In the genomic region with DNA sequence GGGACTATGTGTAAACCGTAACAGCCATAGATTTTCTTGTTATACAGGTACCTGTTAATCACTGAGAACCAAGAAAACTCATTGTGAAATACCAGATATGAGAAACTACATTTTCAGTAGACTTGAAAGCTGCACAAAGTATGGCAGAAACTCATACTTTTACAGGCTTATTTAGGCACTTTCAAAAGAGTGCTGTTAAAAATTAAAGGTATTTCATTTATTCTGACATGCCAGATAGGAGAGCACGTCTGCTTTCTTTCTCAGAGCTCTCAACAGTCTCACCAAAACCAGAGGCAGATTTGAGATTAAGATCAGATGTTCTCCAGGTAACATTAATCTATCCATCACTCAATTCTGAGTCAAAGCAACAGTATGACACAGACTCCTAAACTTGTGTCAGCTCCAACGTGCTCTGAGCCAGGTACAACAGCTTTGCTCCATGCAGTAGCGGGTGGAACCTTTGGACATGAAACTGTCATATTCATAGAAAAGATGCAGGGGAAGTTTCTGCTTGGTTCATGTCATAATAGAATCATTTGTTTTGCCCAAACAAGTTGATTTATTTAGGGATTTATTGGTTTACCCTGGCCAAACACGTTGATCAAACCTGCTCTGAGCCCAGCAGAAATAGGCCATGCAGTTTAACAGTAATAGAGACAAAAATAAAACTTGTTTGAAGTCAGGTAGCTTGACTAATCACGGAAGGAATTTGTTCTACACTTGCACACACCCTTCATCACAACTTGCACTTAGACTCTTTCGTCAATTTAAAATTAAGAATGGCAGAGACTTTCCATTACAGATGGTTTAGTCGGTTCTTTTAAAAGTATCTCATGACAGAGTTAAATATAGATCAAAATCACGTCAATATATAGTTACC, we compare ENCODE assay signal across 17 cellular contexts. TPM values are rescaled to one million over a fixed set of nuclear protein-coding genes. Genes with fewer than 3 reads are reported as not detected.
A peak's percentile ranks its signal among the peaks of the same experiment; 100 is the strongest.
DNase-seq lines count a peak whose midpoint lies in the region; ATAC-seq and TF ChIP-seq lines count a peak whose summit lies in the region.
"Had no signal": no experiment of that assay in that cellular context is flagged by ENCODE, and none has a peak within 500 bp of the region (broad histone marks: within the 10 kb centered on the region; RNA-seq: fewer than 3 reads in every experiment).

No MANE protein-coding gene starts in this region.

- H3K27me3 ChIP-seq in HCT116 (ENCODE audit: insufficient read depth, low read length): no peaks in the 10 kb centered on the region
- H3K27me3 ChIP-seq in psoas muscle (ENCODE audit: insufficient read depth in 3 of 3, low read length in 2 of 3): no peaks in the 10 kb centered on the region
- H3K27me3 ChIP-seq: dorsolateral prefrontal cortex had no signal

- no peak overlapping the region; a peak in 1 of 4 replicates for H3K4me3 ChIP-seq in HCT116 (replicated peaks in 1 of 2; ENCODE audit: low read depth in 1 of 2, low read length in 2 of 2)
- H3K4me3 ChIP-seq in psoas muscle: peak overlapping the region; percentile 17
- H3K4me3 ChIP-seq: dorsolateral prefrontal cortex, lower lobe of right lung had no signal

- H3K4me3 Mint-ChIP-seq in activated CD4-positive, alpha-beta T cell treated with anti-CD3 and anti-CD28 coated beads for 36 hours: no peak overlapping the region
- H3K4me3 Mint-ChIP-seq: activated CD8-positive, alpha-beta T cell treated with anti-CD3 and anti-CD28 coated beads for 36 hours; CD4-positive, alpha-beta memory T cell; T-helper 1 cell treated with Interleukin-12 subunit alpha and Interleukin-12 subunit beta and Interleukin-4 antibody, amounts not matched to agents 30 μg/mL and 1 μg/mL, for 36 hours had no signal

- CTCF ChIA-PET in activated CD4-positive, alpha-beta T cell treated with anti-CD3 and anti-CD28 coated beads for 36 hours (lab: Charles Lee): no interaction called here
- CTCF ChIA-PET in HCT116 (lab: Charles Lee): no interaction called here

- H3K4me2 ChIP-seq in HCT116 (ENCODE audit: low read length): peak overlapping the region; percentile 55

- TF ChIP-seq RAD21 in HCT116 (IDR thresholded peaks at IDR 0.05; ENCODE audit: low read depth): no peak

- H3K9me3 ChIP-seq in HCT116 (ENCODE audit: control insufficient read depth in 1 of 2, insufficient read depth in 1 of 2, low read depth in 1 of 2, low read length in 2 of 2) (no peaks in the 10 kb centered on the region), psoas muscle (no peaks in the 10 kb centered on the region)
- H3K9me3 ChIP-seq: lower lobe of right lung had no signal

- H2AFZ ChIP-seq in HCT116 (ENCODE audit: low read depth, low read length, poor library complexity, severe bottlenecking): peak overlapping the region; percentile 65

- TF ChIP-seq POLR2A in HCT116 (IDR thresholded peaks at IDR 0.05; ENCODE audit: borderline replicate concordance, extremely low read depth, insufficient read depth, insufficient read length): no peak

- peaks cover 19% of the 10 kb centered on the region for H3K27me3 Mint-ChIP-seq in activated CD4-positive, alpha-beta T cell treated with anti-CD3 and anti-CD28 coated beads for 36 hours

- 0 out of 2 replicates have a peak overlapping the region, but pooled peaks have one; percentile 6 for H3K9ac ChIP-seq in HCT116 (ENCODE audit: low read length)

- TF ChIP-seq CTCF in HCT116 (IDR thresholded peaks at IDR 0.05 in 2 of 3, conservative IDR thresholded peaks at IDR 0.05 in 1 of 3; ENCODE audit: borderline replicate concordance in 1 of 3, insufficient read depth in 1 of 3, low read depth in 2 of 3, low read length in 2 of 3) (no peak), psoas muscle (IDR thresholded peaks at IDR 0.05) (no peak)

- peak; percentile 81 for ATAC-seq in activated CD4-positive, alpha-beta T cell treated with anti-CD3 and anti-CD28 coated beads for 36 hours
- no peak for ATAC-seq in HCT116
- ATAC-seq in HG03520 (IDR thresholded peaks at IDR 0.05; ENCODE audit: unreplicated experiment): peak; percentile 60
- ATAC-seq in psoas muscle: peak; percentile 80 to 87 (median 84)
- ATAC-seq in HG03442 (IDR thresholded peaks at IDR 0.05; ENCODE audit: unreplicated experiment): no peak
- ATAC-seq: activated CD8-positive, alpha-beta T cell treated with anti-CD3 and anti-CD28 coated beads for 36 hours; lower lobe of right lung had no signal

- peaks cover 1% of the 10 kb centered on the region for H3K9me3 Mint-ChIP-seq in activated CD4-positive, alpha-beta T cell treated with anti-CD3 and anti-CD28 coated beads for 36 hours (ENCODE audit: low read depth)
- H3K9me3 Mint-ChIP-seq: activated CD8-positive, alpha-beta T cell treated with anti-CD3 and anti-CD28 coated beads for 36 hours had no signal

- H3K4me1 ChIP-seq in HCT116 (ENCODE audit: control insufficient read depth in 1 of 2, insufficient read depth in 2 of 2, low read length in 2 of 2) (peaks cover 0 to 44% of the 10 kb centered on the region in 2 experiments; a peak in 2 of 4 replicates), psoas muscle (peaks cover 23% of the 10 kb centered on the region)
- H3K4me1 ChIP-seq: lower lobe of right lung had no signal

- intact Hi-C loops in activated CD4-positive, alpha-beta T cell treated with anti-CD3 and anti-CD28 coated beads for 36 hours (cut with DNase I, micrococcal nuclease): no loop called here
- intact Hi-C loops in HCT116 (cut with micrococcal nuclease) (no loop called here), psoas muscle (cut with DNase I) (no loop called here)

- POLR2A ChIA-PET in activated CD4-positive, alpha-beta T cell treated with anti-CD3 and anti-CD28 coated beads for 36 hours (lab: Charles Lee): no interaction called here
- POLR2A ChIA-PET in HCT116 (lab: Charles Lee): no interaction called here

- H3K27ac Mint-ChIP-seq in activated CD4-positive, alpha-beta T cell treated with anti-CD3 and anti-CD28 coated beads for 36 hours: no peak overlapping the region
- H3K27ac Mint-ChIP-seq: activated CD8-positive, alpha-beta T cell treated with anti-CD3 and anti-CD28 coated beads for 36 hours; CD4-positive, alpha-beta memory T cell; T-helper 1 cell treated with Interleukin-12 subunit alpha and Interleukin-12 subunit beta and Interleukin-4 antibody, amounts not matched to agents 30 μg/mL and 1 μg/mL, for 36 hours had no signal

- RAD21 ChIA-PET in HCT116 (lab: Charles Lee; ENCODE audit: low non-redundant PET in 1 of 2, low total read pairs in 2 of 2, uncharacterized antibody in 2 of 2, unreplicated experiment in 2 of 2): no interaction called here

- no TSS peak for BruUV-seq in HCT116 (replicated peaks; lab: Mats Ljungman, UMichigan)

- H3K27ac ChIP-seq in HCT116 (ENCODE audit: low read depth, low read length) (no peak overlapping the region), psoas muscle (peak overlapping the region; percentile 65)
- H3K27ac ChIP-seq: dorsolateral prefrontal cortex, lower lobe of right lung had no signal

- H3K36me3 ChIP-seq in HCT116 (ENCODE audit: control insufficient read depth in 1 of 2, insufficient read depth in 2 of 2, low read length in 2 of 2): no peaks in the 10 kb centered on the region
- no peaks in the 10 kb centered on the region for H3K36me3 ChIP-seq in psoas muscle (ENCODE audit: insufficient read depth in 1 of 2, low read depth in 1 of 2)
- H3K36me3 ChIP-seq: lower lobe of right lung had no signal

- peak; percentile 24 for DNase-seq in activated CD4-positive, alpha-beta T cell treated with anti-CD3 and anti-CD28 coated beads for 36 hours
- DNase-seq in activated CD4-positive, alpha-beta T cell treated with anti-CD3 and anti-CD28 coated beads, Interleukin-2, amount 50 U/mL, for 4 hours: no peak
- no peak for DNase-seq in HCT116 (ENCODE audit: low read depth, low spot score)
- DNase-seq in psoas muscle: no peak
- DNase-seq in D341Med (ENCODE audit: low spot score): no peak
- DNase-seq in medulla oblongata (ENCODE audit: extremely low spot score): no peak
- DNase-seq: activated CD8-positive, alpha-beta T cell treated with anti-CD3 and anti-CD28 coated beads for 36 hours; activated effector memory CD4-positive, alpha-beta T cell treated with anti-CD3 and anti-CD28 coated beads, Interleukin-2, amount 50 U/mL, for 16 hours; CD4-positive, alpha-beta memory T cell; dorsolateral prefrontal cortex; lower lobe of right lung; MV-4-11; NCI-H446; substantia nigra had no signal

- H3K9me2 ChIP-seq in HCT116 (ENCODE audit: insufficient read depth): no peaks in the 10 kb centered on the region

- peaks cover 12% of the 10 kb centered on the region for H3K4me1 Mint-ChIP-seq in activated CD4-positive, alpha-beta T cell treated with anti-CD3 and anti-CD28 coated beads for 36 hours
- H3K4me1 Mint-ChIP-seq: CD4-positive, alpha-beta memory T cell had no signal

- no peaks in the 10 kb centered on the region for H3K36me3 Mint-ChIP-seq in activated CD4-positive, alpha-beta T cell treated with anti-CD3 and anti-CD28 coated beads for 36 hours (ENCODE audit: low read depth)
- H3K36me3 Mint-ChIP-seq: CD4-positive, alpha-beta memory T cell had no signal

- WGBS in psoas muscle, 3 donors: 34 to 45% (median 35%) methylated on average over 9 of the region's 9 CpGs

- H3K79me2 ChIP-seq in HCT116 (ENCODE audit: insufficient read depth, low read length): no peaks in the 10 kb centered on the region

- H4K20me1 ChIP-seq in HCT116 (ENCODE audit: insufficient read depth): no peaks in the 10 kb centered on the region

TF ChIP-seq in HCT116, 20 proteins besides CTCF, POLR2A, EP300 and RAD21:
- TF ChIP-seq JUND (IDR thresholded peaks at IDR 0.05) (0 out of 2 replicates have a peak, but pooled peaks have one; percentile 7), EZH2 (IDR thresholded peaks at IDR 0.05) (no peak)

RNA-seq across cellular contexts. Expression of gene TSNAX, which starts 20.8 kb away (rescaled TPM):
- total RNA-seq in activated CD4-positive, alpha-beta T cell treated with anti-CD3 and anti-CD28 coated beads for 36 hours: 10 to 100 TPM; 36.5 to 46.7 TPM
- 47.1 TPM for total RNA-seq in HCT116 (2021; ENCODE audit: unreplicated experiment)
- polyA plus RNA-seq in HCT116 (2012): 21.4 and 27.8 TPM in 2 replicates
- 100 to 1,000 TPM in 1 of 4 donors, 10 to 100 TPM in 3; 31.5 to 108 (median 54.7) TPM for total RNA-seq in psoas muscle
- 10 to 100 TPM; 18.0 to 94.3 (median 41.3) TPM for polyA plus RNA-seq in psoas muscle

Comparison
In these comparisons a context has a peak if more than half of its experiments do, and no peak if none do; other contexts are left out.
1. ATAC-seq: peak in activated CD4-positive, alpha-beta T cell treated with anti-CD3 and anti-CD28 coated beads for 36 hours (single experiment), HG03520 (single experiment) and psoas muscle (4 of 4); none in HCT116 (single experiment) and HG03442 (single experiment).